1 cellular context compared by ENCODE assay signal in the genomic region with DNA sequence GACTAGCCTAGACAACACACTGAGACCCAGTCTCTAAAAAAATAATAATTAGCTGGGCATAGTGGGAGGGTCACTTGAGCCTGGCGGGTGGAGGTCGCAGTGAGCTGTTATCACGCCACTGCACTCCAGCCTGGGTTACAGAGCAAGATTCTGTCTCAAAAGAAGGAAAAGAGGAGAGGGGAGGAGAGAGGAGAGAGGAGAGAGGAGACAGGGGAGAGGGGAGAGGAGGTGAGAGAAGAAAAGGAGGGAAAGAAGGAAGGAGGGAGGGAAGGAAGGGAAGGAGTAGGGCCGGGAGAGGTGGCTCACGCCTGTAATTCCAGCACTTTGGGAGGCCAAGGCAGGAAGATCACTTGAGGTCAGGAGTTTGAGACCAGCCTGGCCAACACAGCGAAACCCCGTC.
A peak's percentile ranks its signal among the peaks of the same experiment; 100 is the strongest.
TF ChIP-seq lines count a peak whose summit lies in the region.
"Not testable (repeated sequence)": the region's sequence is repeated elsewhere in the genome, so short reads cannot be mapped to it uniquely, and the experiment has no call there.

No MANE protein-coding gene starts in this region.

TF ChIP-seq in K562, 482 proteins besides CTCF, POLR2A, EP300 and RAD21:
- TF ChIP-seq TRIM25 (IDR thresholded peaks at IDR 0.05; ENCODE audit: borderline replicate concordance) = 0 out of 2 replicates have a peak, but pooled peaks have one; percentile 70
- TF ChIP-seq HBP1 (CRISPR knock-in tag; IDR thresholded peaks at IDR 0.05) = peak; percentile 63; the same call in 1 of the 2 replicates
- TF ChIP-seq TSC22D4 (tag; IDR thresholded peaks at IDR 0.05) = 0 out of 2 replicates have a peak, but pooled peaks have one; percentile 22
- peak; percentile 60; the same call in 1 of the 2 replicates for TF ChIP-seq OTX1 (CRISPR knock-in tag; IDR thresholded peaks at IDR 0.05)
- TF ChIP-seq THRB (CRISPR knock-in tag; conservative IDR thresholded peaks at IDR 0.05) = peak; percentile 83; the same call in 1 of the 2 replicates
- 0 out of 4 replicates have a peak, but pooled peaks of 1 of the 2 experiments have one; percentile 65 for TF ChIP-seq ARNT (IDR thresholded peaks at IDR 0.05)
- TF ChIP-seq TAL1 (IDR thresholded peaks at IDR 0.05) = peak; percentile 51; the same call in 1 of the 2 replicates
- 0 out of 2 replicates have a peak, but pooled peaks have one; percentile 25 for TF ChIP-seq SUPT5H (IDR thresholded peaks at IDR 0.05)
- peak; percentile 79; the same call in 1 of the 2 replicates for TF ChIP-seq ELF4 (CRISPR knock-in tag; IDR thresholded peaks at IDR 0.05)
- peak; percentile 36; the same call in 1 of the 2 replicates for TF ChIP-seq ZNF512 (tag; IDR thresholded peaks at IDR 0.05)
- 0 out of 2 replicates have a peak, but pooled peaks have one; percentile 19 for TF ChIP-seq HDAC2 (IDR thresholded peaks at IDR 0.05)
- 0 out of 2 replicates have a peak, but pooled peaks have one; percentile 21 for TF ChIP-seq ZBTB5 (IDR thresholded peaks at IDR 0.05)
- TF ChIP-seq SMARCA4 (IDR thresholded peaks at IDR 0.05) = peak; percentile 68
- peak; percentile 60; the same call in 1 of the 2 replicates for TF ChIP-seq TOE1 (IDR thresholded peaks at IDR 0.05; ENCODE audit: borderline replicate concordance)
- not testable (repeated sequence) for TF ChIP-seq TOE1 (CRISPR knock-in tag; IDR thresholded peaks at IDR 0.05; ENCODE audit: borderline replicate concordance, low read depth)
- TF ChIP-seq DPF2 (IDR thresholded peaks at IDR 0.05) = peak; percentile 84
- 0 out of 2 replicates have a peak, but pooled peaks have one; percentile 24 for TF ChIP-seq ZBTB7A (IDR thresholded peaks at IDR 0.05; ENCODE audit: borderline replicate concordance, control insufficient read depth, low read depth, low read length)
- TF ChIP-seq MIER1 (IDR thresholded peaks at IDR 0.05; ENCODE audit: low read depth) = 0 out of 2 replicates have a peak, but pooled peaks have one; percentile 41
- TF ChIP-seq BCOR (IDR thresholded peaks at IDR 0.05) = peak; percentile 14; the same call in 1 of the 2 replicates
- peak; percentile 69; the same call in 1 of the 2 replicates for TF ChIP-seq MTA1 (IDR thresholded peaks at IDR 0.05; ENCODE audit: borderline replicate concordance)
- peak; percentile 74; the same call in 1 of the 2 replicates for TF ChIP-seq EHMT2 (IDR thresholded peaks at IDR 0.05)
- peak; percentile 72 for TF ChIP-seq SMARCE1 (IDR thresholded peaks at IDR 0.05)
- TF ChIP-seq, protein P1, sequence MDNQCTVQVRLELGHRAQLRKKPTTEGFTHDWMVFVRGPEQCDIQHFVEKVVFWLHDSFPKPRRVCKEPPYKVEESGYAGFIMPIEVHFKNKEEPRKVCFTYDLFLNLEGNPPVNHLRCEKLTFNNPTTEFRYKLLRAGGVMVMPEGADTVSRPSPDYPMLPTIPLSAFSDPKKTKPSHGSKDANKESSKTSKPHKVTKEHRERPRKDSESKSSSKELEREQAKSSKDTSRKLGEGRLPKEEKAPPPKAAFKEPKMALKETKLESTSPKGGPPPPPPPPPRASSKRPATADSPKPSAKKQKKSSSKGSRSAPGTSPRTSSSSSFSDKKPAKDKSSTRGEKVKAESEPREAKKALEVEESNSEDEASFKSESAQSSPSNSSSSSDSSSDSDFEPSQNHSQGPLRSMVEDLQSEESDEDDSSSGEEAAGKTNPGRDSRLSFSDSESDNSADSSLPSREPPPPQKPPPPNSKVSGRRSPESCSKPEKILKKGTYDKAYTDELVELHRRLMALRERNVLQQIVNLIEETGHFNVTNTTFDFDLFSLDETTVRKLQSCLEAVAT (IDR thresholded peaks at IDR 0.05) = peak; percentile 59 to 84
- TF ChIP-seq, protein P2, sequence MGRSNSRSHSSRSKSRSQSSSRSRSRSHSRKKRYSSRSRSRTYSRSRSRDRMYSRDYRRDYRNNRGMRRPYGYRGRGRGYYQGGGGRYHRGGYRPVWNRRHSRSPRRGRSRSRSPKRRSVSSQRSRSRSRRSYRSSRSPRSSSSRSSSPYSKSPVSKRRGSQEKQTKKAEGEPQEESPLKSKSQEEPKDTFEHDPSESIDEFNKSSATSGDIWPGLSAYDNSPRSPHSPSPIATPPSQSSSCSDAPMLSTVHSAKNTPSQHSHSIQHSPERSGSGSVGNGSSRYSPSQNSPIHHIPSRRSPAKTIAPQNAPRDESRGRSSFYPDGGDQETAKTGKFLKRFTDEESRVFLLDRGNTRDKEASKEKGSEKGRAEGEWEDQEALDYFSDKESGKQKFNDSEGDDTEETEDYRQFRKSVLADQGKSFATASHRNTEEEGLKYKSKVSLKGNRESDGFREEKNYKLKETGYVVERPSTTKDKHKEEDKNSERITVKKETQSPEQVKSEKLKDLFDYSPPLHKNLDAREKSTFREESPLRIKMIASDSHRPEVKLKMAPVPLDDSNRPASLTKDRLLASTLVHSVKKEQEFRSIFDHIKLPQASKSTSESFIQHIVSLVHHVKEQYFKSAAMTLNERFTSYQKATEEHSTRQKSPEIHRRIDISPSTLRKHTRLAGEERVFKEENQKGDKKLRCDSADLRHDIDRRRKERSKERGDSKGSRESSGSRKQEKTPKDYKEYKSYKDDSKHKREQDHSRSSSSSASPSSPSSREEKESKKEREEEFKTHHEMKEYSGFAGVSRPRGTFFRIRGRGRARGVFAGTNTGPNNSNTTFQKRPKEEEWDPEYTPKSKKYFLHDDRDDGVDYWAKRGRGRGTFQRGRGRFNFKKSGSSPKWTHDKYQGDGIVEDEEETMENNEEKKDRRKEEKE (IDR thresholded peaks at IDR 0.05; ENCODE audit: borderline replicate concordance in 1 of 2, control insufficient read depth in 1 of 2, low read depth in 2 of 2, low read length in 1 of 2) = 0 out of 4 replicates have a peak, but pooled peaks of 1 of the 2 experiments have one; percentile 18
- peak; percentile 78; the same call in 1 of the 2 replicates for TF ChIP-seq ZBTB26 (CRISPR knock-in tag; IDR thresholded peaks at IDR 0.05)
- TF ChIP-seq NCOR1 (IDR thresholded peaks at IDR 0.05) = peak; percentile 23
- peak; percentile 86; the same call in 1 of the 2 replicates for TF ChIP-seq LARP7 (IDR thresholded peaks at IDR 0.05)
- peak; percentile 56; the same call in 1 of the 2 replicates for TF ChIP-seq SMARCA5 (IDR thresholded peaks at IDR 0.05)
- peak; percentile 60 for TF ChIP-seq CBFA2T3 (IDR thresholded peaks at IDR 0.05)
- peak in 1 of 2 experiments; percentile 50; a peak in 2 of 4 replicates for TF ChIP-seq TRIM24 (IDR thresholded peaks at IDR 0.05)
- peak in 1 of 2 experiments; percentile 73; a peak in 2 of 4 replicates for TF ChIP-seq HDAC1 (IDR thresholded peaks at IDR 0.05)
- TF ChIP-seq ARHGAP35 (IDR thresholded peaks at IDR 0.05; ENCODE audit: partially characterized antibody) = peak; percentile 48
- TF ChIP-seq ESRRA (IDR thresholded peaks at IDR 0.05; ENCODE audit: borderline replicate concordance, low read depth) = 0 out of 2 replicates have a peak, but pooled peaks have one; percentile 13
- TF ChIP-seq HDGF (IDR thresholded peaks at IDR 0.05) = peak; percentile 95
- TF ChIP-seq CC2D1A (IDR thresholded peaks at IDR 0.05) = peak; percentile 64; the same call in 1 of the 2 replicates
- TF ChIP-seq, protein P3, sequence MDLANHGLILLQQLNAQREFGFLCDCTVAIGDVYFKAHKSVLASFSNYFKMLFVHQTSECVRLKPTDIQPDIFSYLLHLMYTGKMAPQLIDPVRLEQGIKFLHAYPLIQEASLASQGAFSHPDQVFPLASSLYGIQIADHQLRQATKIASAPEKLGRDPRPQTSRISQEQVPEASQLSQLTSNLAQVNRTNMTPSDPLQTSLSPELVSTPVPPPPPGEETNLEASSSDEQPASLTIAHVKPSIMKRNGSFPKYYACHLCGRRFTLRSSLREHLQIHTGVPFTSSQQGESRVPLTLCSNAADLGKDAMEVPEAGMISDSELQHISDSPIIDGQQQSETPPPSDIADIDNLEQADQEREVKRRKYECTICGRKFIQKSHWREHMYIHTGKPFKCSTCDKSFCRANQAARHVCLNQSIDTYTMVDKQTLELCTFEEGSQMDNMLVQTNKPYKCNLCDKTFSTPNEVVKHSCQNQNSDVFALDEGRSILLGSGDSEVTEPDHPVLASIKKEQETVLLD (IDR thresholded peaks at IDR 0.05) = peak; percentile 80
- TF ChIP-seq HLTF (IDR thresholded peaks at IDR 0.05) = peak; percentile 93
- peak; percentile 77 for TF ChIP-seq ARID1B (IDR thresholded peaks at IDR 0.05)
